ENCODE assay signal across 26 cellular contexts in genomic region chr3:104879919-104880318, GRCh38.
A peak's percentile ranks its signal among the peaks of the same experiment; 100 is the strongest.
DNase-seq lines count a peak whose midpoint lies in the region; ATAC-seq lines count a peak whose summit lies in the region.
"Had no signal": no experiment of that assay in that cellular context is flagged by ENCODE, and none has a peak within 500 bp of the region (broad histone marks: within the 10 kb centered on the region; RNA-seq: fewer than 3 reads in every experiment).

No MANE protein-coding gene starts in this region.

- DNase-seq in EH (ENCODE audit: low read depth) (peak; percentile 42), NCI-H226 (peak; percentile 10), dermis microvascular lymphatic vessel endothelial cell (ENCODE audit: low read depth in 2 of 2) (peak; percentile 77 to 90), lung microvascular endothelial cell (ENCODE audit: low read depth in 2 of 2) (peak; percentile 93 to 94), globus pallidus (ENCODE audit: low spot score) (no peak), dedifferentiated amniotic fluid mesenchymal stem cell (ENCODE audit: extremely low spot score) (no peak)
- DNase-seq: activated CD4-positive, alpha-beta memory T cell treated with anti-CD3 and anti-CD28 coated beads for 36 hours; activated CD8-positive, alpha-beta memory T cell treated with anti-CD3 and anti-CD28 coated beads, Interleukin-2, amount 50 U/mL, for 4 hours; activated naive CD4-positive, alpha-beta T cell treated with anti-CD3 and anti-CD28 coated beads for 36 hours; amniotic stem cell; COR-L47; DND-41; head of caudate nucleus; mammary epithelial cell; NCI-H2029; NCI-H526 treated with DMSO at 0.1 percent for 48 hours; right lobe of liver; stimulated activated CD4-positive, alpha-beta T cell treated with anti-CD3 and anti-CD28 coated beads, Interleukin-4, amount 100 ng/mL, for 24 hours; T-cell; upper lobe of right lung had no signal

- ATAC-seq in HG03280 (IDR thresholded peaks at IDR 0.05; ENCODE audit: unreplicated experiment) = no peak
- no peak for ATAC-seq in GM18517 (IDR thresholded peaks at IDR 0.05; ENCODE audit: unreplicated experiment)
- ATAC-seq: activated CD4-positive, CD25-positive, alpha-beta regulatory T cell treated with anti-CD3 and anti-CD28 coated beads, Interleukin-2, amount 50 U/mL, for 24 hours; GM12878; K562; right lobe of liver; stimulated activated effector memory CD8-positive, alpha-beta T cell treated with anti-CD3 and anti-CD28 coated beads, Interleukin-12 subunit alpha, Interleukin-12 subunit beta, amount 100 ng/mL, for 72 hours; T-cell; upper lobe of right lung had no signal

Comparison
In these comparisons a context has a peak if more than half of its experiments do, and no peak if none do; other contexts are left out.
1. DNase-seq: peak in EH (single experiment), NCI-H226 (single experiment), dermis microvascular lymphatic vessel endothelial cell (2 of 2) and lung microvascular endothelial cell (2 of 2); none in globus pallidus (single experiment) and dedifferentiated amniotic fluid mesenchymal stem cell (single experiment).